20 cellular contexts compared by ENCODE assay signal in the genomic region with DNA sequence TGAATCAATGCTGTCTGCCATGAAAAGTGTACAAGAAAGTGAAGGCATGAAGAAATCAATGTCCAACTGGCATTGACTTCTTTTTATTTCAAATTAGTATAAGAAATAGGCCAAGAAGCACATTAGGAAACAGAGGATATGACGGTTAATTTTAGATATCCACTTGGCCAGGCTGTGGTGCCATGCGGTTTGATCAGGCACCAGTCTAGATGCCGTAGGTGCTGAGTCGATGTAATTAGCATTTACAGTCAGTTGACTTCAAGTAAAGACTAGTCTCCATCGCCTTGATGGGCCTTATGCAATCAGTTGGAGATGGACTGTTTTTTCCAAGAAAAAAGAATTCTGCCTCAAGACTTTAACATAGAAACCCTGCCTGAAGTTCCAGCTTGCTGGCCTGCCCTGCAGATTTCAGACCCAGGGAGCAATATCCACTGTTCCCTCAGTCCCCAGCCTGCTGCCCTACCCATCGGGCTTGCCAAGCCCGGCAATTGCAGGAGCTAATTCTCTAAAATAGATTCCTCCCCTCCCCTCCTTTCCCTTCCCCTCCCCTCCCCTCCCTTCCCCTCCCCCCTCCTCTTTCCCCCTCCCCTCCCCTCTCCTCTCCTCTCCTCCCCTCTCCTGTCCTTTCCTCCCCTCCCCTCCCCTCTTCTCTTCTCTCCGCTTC.
DNase-seq lines count a peak whose midpoint lies in the region; ATAC-seq and TF ChIP-seq lines count a peak whose summit lies in the region.
"Had no signal": no experiment of that assay in that cellular context is flagged by ENCODE, and none has a peak within 500 bp of the region (broad histone marks: within the 10 kb centered on the region; RNA-seq: fewer than 3 reads in every experiment).

No MANE protein-coding gene starts in this region.

- peak; percentile 50 for DNase-seq in Daoy (ENCODE audit: low read depth)
- DNase-seq in M059J (ENCODE audit: low read depth) = peak; percentile 16
- DNase-seq in progenitor cell of endocrine pancreas (ENCODE audit: low spot score, unreplicated experiment) = no peak
- no peak for DNase-seq in NAMALWA (ENCODE audit: low spot score)
- DNase-seq: 8988T; ACHN; BE2C; C1 segment of cervical spinal cord; CD4-positive, alpha-beta memory T cell; CD4-positive, CD25-positive, alpha-beta regulatory T cell; CD8-positive, alpha-beta memory T cell; COR-L47; DMS 273 treated with DMSO at 0.1 percent for 48 hours; DMS153; DMS53; DMS79; DND-41; GF-D8 had no signal

- H3K4me3 Mint-ChIP-seq in progenitor cell of endocrine pancreas (ENCODE audit: low read depth) = no peak overlapping the region
- H3K4me3 Mint-ChIP-seq: CD14-positive monocyte; CD4-positive, alpha-beta memory T cell; CD4-positive, CD25-positive, alpha-beta regulatory T cell; CD8-positive, alpha-beta memory T cell had no signal

- no peak for ATAC-seq in GM18868 (IDR thresholded peaks at IDR 0.05; ENCODE audit: unreplicated experiment)

- H3K9me3 Mint-ChIP-seq in progenitor cell of endocrine pancreas (ENCODE audit: low read depth) = peaks cover 57% of the 10 kb centered on the region

- no peak for TF ChIP-seq CTCF in progenitor cell of endocrine pancreas (IDR thresholded peaks at IDR 0.05; ENCODE audit: unreplicated experiment)

- H3K4me1 Mint-ChIP-seq in progenitor cell of endocrine pancreas (ENCODE audit: low read depth) = no peaks in the 10 kb centered on the region
- H3K4me1 Mint-ChIP-seq: CD14-positive monocyte; CD4-positive, alpha-beta memory T cell; CD4-positive, CD25-positive, alpha-beta regulatory T cell; CD8-positive, alpha-beta memory T cell had no signal

- H3K27me3 Mint-ChIP-seq in progenitor cell of endocrine pancreas = no peaks in the 10 kb centered on the region
- H3K27me3 Mint-ChIP-seq: CD4-positive, CD25-positive, alpha-beta regulatory T cell had no signal

- H3K36me3 Mint-ChIP-seq in progenitor cell of endocrine pancreas (ENCODE audit: insufficient read depth) = peaks cover 7% of the 10 kb centered on the region
- H3K36me3 Mint-ChIP-seq: CD14-positive monocyte had no signal

- H3K27ac Mint-ChIP-seq in progenitor cell of endocrine pancreas = peak overlapping the region; percentile 71
- H3K27ac Mint-ChIP-seq: CD14-positive monocyte; CD4-positive, alpha-beta memory T cell; CD4-positive, CD25-positive, alpha-beta regulatory T cell; CD8-positive, alpha-beta memory T cell had no signal

Comparison
In these comparisons a context has a peak if more than half of its experiments do, and no peak if none do; other contexts are left out.
1. DNase-seq: peak in Daoy (single experiment) and M059J (single experiment); none in progenitor cell of endocrine pancreas (single experiment) and NAMALWA (single experiment).